ENCODE assay signal across 19 cellular contexts in genomic region chr6:32835167-32835893, GRCh38. TPM values are rescaled to one million over a fixed set of nuclear protein-coding genes. Genes with fewer than 3 reads are reported as not detected.
DNase-seq lines count a peak whose midpoint lies in the region; ATAC-seq and TF ChIP-seq lines count a peak whose summit lies in the region.
"Had no signal": no experiment of that assay in that cellular context is flagged by ENCODE, and none has a peak within 500 bp of the region (broad histone marks: within the 10 kb centered on the region; RNA-seq: fewer than 3 reads in every experiment).

No MANE protein-coding gene starts in this region.

- in situ Hi-C loops in GM13976 (cut with MboI; ENCODE audit: low sequenced_read_pairs, unreplicated experiment): no loop called here

- peak; percentile 4 for DNase-seq in activated CD4-positive, alpha-beta T cell treated with anti-CD3 and anti-CD28 coated beads, Interleukin-2, amount 10 ng/mL, durations not matched to agents 7 days and 5 days
- DNase-seq in activated CD4-positive, alpha-beta T cell treated with anti-CD3 and anti-CD28 coated beads for 48 hours: no peak
- no peak for DNase-seq in activated naive CD8-positive, alpha-beta T cell treated with anti-CD3 and anti-CD28 coated beads for 36 hours
- DNase-seq in osteoblast (ENCODE audit: insufficient read length, low spot score, missing footprints) (peak; percentile 53), GM13976 (ENCODE audit: low spot score) (no peak)
- DNase-seq in activated effector memory CD4-positive, alpha-beta T cell treated with anti-CD3 and anti-CD28 coated beads, Interleukin-2, amount 50 U/mL, for 16 hours: no peak
- DNase-seq: amniotic stem cell; left ventricle myocardium inferior; MM.1S; NCI-H146; NCI-H524 treated with DMSO at 0.1 percent for 48 hours; stimulated activated CD4-positive, alpha-beta T cell treated with anti-CD3 and anti-CD28 coated beads, Interleukin-4, amount 100 ng/mL, for 24 hours had no signal

- peaks cover 9% of the 10 kb centered on the region for H3K4me1 ChIP-seq in osteoblast (ENCODE audit: insufficient read depth, low read length)

- CTCF ChIA-PET in activated CD4-positive, alpha-beta T cell treated with anti-CD3 and anti-CD28 coated beads, Interleukin-2, amount 10 ng/mL, durations not matched to agents 7 days and 5 days (lab: Charles Lee): interaction anchor here (0.8 to 2.0 kb wide), 5 partner anchors 16 to 118 kb away, joined by 4 to 5 read pairs (median 4); partner anchors contain the start of gene HLA-DMA

- H3K9me3 Mint-ChIP-seq in activated CD4-positive, alpha-beta T cell treated with anti-CD3 and anti-CD28 coated beads, Interleukin-2, amount 10 ng/mL, durations not matched to agents 7 days and 5 days: no peaks in the 10 kb centered on the region
- H3K9me3 Mint-ChIP-seq in IgD-negative memory B cell: no peaks in the 10 kb centered on the region
- H3K9me3 Mint-ChIP-seq in activated naive CD8-positive, alpha-beta T cell treated with anti-CD3 and anti-CD28 coated beads for 36 hours: no peaks in the 10 kb centered on the region

- no peaks in the 10 kb centered on the region for H4K20me1 ChIP-seq in osteoblast (ENCODE audit: insufficient read depth, low read length)

- no peaks in the 10 kb centered on the region for H3K9me3 ChIP-seq in osteoblast (ENCODE audit: low read depth, low read length)
- H3K9me3 ChIP-seq: A549, left ventricle myocardium inferior had no signal

- H3K4me1 Mint-ChIP-seq in activated CD4-positive, alpha-beta T cell treated with anti-CD3 and anti-CD28 coated beads, Interleukin-2, amount 10 ng/mL, durations not matched to agents 7 days and 5 days: peaks cover 82% of the 10 kb centered on the region
- peaks cover 35 to 45% (median 43%) of the 10 kb centered on the region in 3 donors for H3K4me1 Mint-ChIP-seq in IgD-negative memory B cell
- H3K4me1 Mint-ChIP-seq in activated naive CD8-positive, alpha-beta T cell treated with anti-CD3 and anti-CD28 coated beads for 36 hours: peaks cover 70% of the 10 kb centered on the region

- peak overlapping the region; percentile 89 for H3K4me3 Mint-ChIP-seq in activated CD4-positive, alpha-beta T cell treated with anti-CD3 and anti-CD28 coated beads, Interleukin-2, amount 10 ng/mL, durations not matched to agents 7 days and 5 days
- H3K4me3 Mint-ChIP-seq in IgD-negative memory B cell: peak overlapping the region in 2 of 4 donors; percentile 74 to 95
- H3K4me3 Mint-ChIP-seq in activated naive CD8-positive, alpha-beta T cell treated with anti-CD3 and anti-CD28 coated beads for 36 hours: peak overlapping the region; percentile 83

- TF ChIP-seq CTCF in osteoblast (IDR thresholded peaks at IDR 0.05; ENCODE audit: extremely low read depth, low read depth, low read length) (no peak), GM13976 (IDR thresholded peaks at IDR 0.05; ENCODE audit: borderline replicate concordance, control extremely low read depth, extremely low read depth, insufficient read depth, missing control alignments) (no peak)

- H2AFZ ChIP-seq in osteoblast (ENCODE audit: low read length): no peak overlapping the region

- H3K27ac Mint-ChIP-seq in activated CD4-positive, alpha-beta T cell treated with anti-CD3 and anti-CD28 coated beads, Interleukin-2, amount 10 ng/mL, durations not matched to agents 7 days and 5 days: peak overlapping the region; percentile 34
- peak overlapping the region in 2 of 3 donors; percentile 1 to 15 for H3K27ac Mint-ChIP-seq in IgD-negative memory B cell
- peak overlapping the region; percentile 39 for H3K27ac Mint-ChIP-seq in activated naive CD8-positive, alpha-beta T cell treated with anti-CD3 and anti-CD28 coated beads for 36 hours

- no peak overlapping the region for H3K4me2 ChIP-seq in osteoblast (ENCODE audit: insufficient read depth, low read length)
- H3K4me2 ChIP-seq: A549 had no signal

- peaks cover 5% of the 10 kb centered on the region for H3K79me2 ChIP-seq in osteoblast (ENCODE audit: insufficient read depth, low read length)

- H3K27me3 ChIP-seq in osteoblast (ENCODE audit: insufficient read depth, low read length): no peaks in the 10 kb centered on the region

- no peak overlapping the region for H3K27ac ChIP-seq in osteoblast (ENCODE audit: low read depth, low read length)
- H3K27ac ChIP-seq: A549, left ventricle myocardium inferior, SK-N-MC had no signal

- H3K36me3 Mint-ChIP-seq in activated CD4-positive, alpha-beta T cell treated with anti-CD3 and anti-CD28 coated beads, Interleukin-2, amount 10 ng/mL, durations not matched to agents 7 days and 5 days (ENCODE audit: low read depth): peaks cover 77% of the 10 kb centered on the region
- H3K36me3 Mint-ChIP-seq in IgD-negative memory B cell: peaks cover 6% of the 10 kb centered on the region
- H3K36me3 Mint-ChIP-seq in activated naive CD8-positive, alpha-beta T cell treated with anti-CD3 and anti-CD28 coated beads for 36 hours: peaks cover 82% of the 10 kb centered on the region

- no peaks in the 10 kb centered on the region for H3K27me3 Mint-ChIP-seq in activated CD4-positive, alpha-beta T cell treated with anti-CD3 and anti-CD28 coated beads, Interleukin-2, amount 10 ng/mL, durations not matched to agents 7 days and 5 days
- H3K27me3 Mint-ChIP-seq in IgD-negative memory B cell: no peaks in the 10 kb centered on the region
- no peaks in the 10 kb centered on the region for H3K27me3 Mint-ChIP-seq in activated naive CD8-positive, alpha-beta T cell treated with anti-CD3 and anti-CD28 coated beads for 36 hours

- H3K4me3 ChIP-seq in osteoblast (ENCODE audit: insufficient read depth, low read length): no peak overlapping the region
- H3K4me3 ChIP-seq: A549, left ventricle myocardium inferior, SK-N-MC had no signal

- peaks cover 22% of the 10 kb centered on the region for H3K36me3 ChIP-seq in osteoblast (ENCODE audit: insufficient read depth, low read length)

- POLR2A ChIA-PET in activated CD4-positive, alpha-beta T cell treated with anti-CD3 and anti-CD28 coated beads, Interleukin-2, amount 10 ng/mL, durations not matched to agents 7 days and 5 days (lab: Charles Lee): interaction anchor here (1.5 kb wide), 1 partner anchor 137 kb away, joined by 4 read pairs; no protein-coding TSS in a partner anchor

- no peak for ATAC-seq in HG03095 (IDR thresholded peaks at IDR 0.05; ENCODE audit: unreplicated experiment)
- ATAC-seq: A549; activated CD4-positive, CD25-positive, alpha-beta regulatory T cell treated with anti-CD3 and anti-CD28 coated beads, Interleukin-2, amount 50 U/mL, for 24 hours had no signal

RNA-seq across cellular contexts. Expression of gene TAP2, which starts 3.2 kb away (rescaled TPM):
- 100 to 1,000 TPM; 332 to 337 TPM for total RNA-seq in activated CD4-positive, alpha-beta T cell treated with anti-CD3 and anti-CD28 coated beads, Interleukin-2, amount 10 ng/mL, durations not matched to agents 7 days and 5 days
- 26.8 TPM for polyA plus RNA-seq in IgD-negative memory B cell
- 100 to 1,000 TPM; 216 to 226 TPM for total RNA-seq in activated naive CD8-positive, alpha-beta T cell treated with anti-CD3 and anti-CD28 coated beads for 36 hours
- 12.4 and 20.6 TPM in 2 replicates for total RNA-seq in osteoblast

RNA-seq across cellular contexts. Expression of gene PSMB8, which starts 8.5 kb away (rescaled TPM):
- total RNA-seq in activated CD4-positive, alpha-beta T cell treated with anti-CD3 and anti-CD28 coated beads, Interleukin-2, amount 10 ng/mL, durations not matched to agents 7 days and 5 days: 100 to 1,000 TPM; 307 to 379 TPM
- 366 TPM for polyA plus RNA-seq in IgD-negative memory B cell
- 100 to 1,000 TPM; 385 to 393 TPM for total RNA-seq in activated naive CD8-positive, alpha-beta T cell treated with anti-CD3 and anti-CD28 coated beads for 36 hours
- 67.3 and 83.4 TPM in 2 replicates for total RNA-seq in osteoblast

RNA-seq across cellular contexts. Expression of gene TAP1, which starts 18.2 kb away (rescaled TPM):
- total RNA-seq in activated CD4-positive, alpha-beta T cell treated with anti-CD3 and anti-CD28 coated beads, Interleukin-2, amount 10 ng/mL, durations not matched to agents 7 days and 5 days: 100 to 1,000 TPM; 396 to 441 TPM
- 219 TPM for polyA plus RNA-seq in IgD-negative memory B cell
- total RNA-seq in activated naive CD8-positive, alpha-beta T cell treated with anti-CD3 and anti-CD28 coated beads for 36 hours: 100 to 1,000 TPM; 337 to 356 TPM
- 42.3 and 43.6 TPM in 2 replicates for total RNA-seq in osteoblast

RNA-seq across cellular contexts. Expression of gene HLA-DOB, which starts 18.5 kb away (rescaled TPM):
- total RNA-seq in activated CD4-positive, alpha-beta T cell treated with anti-CD3 and anti-CD28 coated beads, Interleukin-2, amount 10 ng/mL, durations not matched to agents 7 days and 5 days: 1 to 10 TPM; 2.4 to 2.9 TPM
- polyA plus RNA-seq in IgD-negative memory B cell: 368 TPM
- total RNA-seq in activated naive CD8-positive, alpha-beta T cell treated with anti-CD3 and anti-CD28 coated beads for 36 hours: 1 to 10 TPM; 1.9 to 2.1 TPM
- 0.36 TPM in 1 of 2 replicates, not detected in the other for total RNA-seq in osteoblast
- total RNA-seq: left ventricle myocardium inferior, renal cortical epithelial cell, RPMI7951 had no signal

RNA-seq across cellular contexts. Expression of gene PSMB9, which starts 18.7 kb away (rescaled TPM):
- total RNA-seq in activated CD4-positive, alpha-beta T cell treated with anti-CD3 and anti-CD28 coated beads, Interleukin-2, amount 10 ng/mL, durations not matched to agents 7 days and 5 days: 100 to 1,000 TPM; 329 to 391 TPM
- 695 TPM for polyA plus RNA-seq in IgD-negative memory B cell
- total RNA-seq in activated naive CD8-positive, alpha-beta T cell treated with anti-CD3 and anti-CD28 coated beads for 36 hours: 100 to 1,000 TPM; 315 to 316 TPM
- 20.3 and 29.8 TPM in 2 replicates for total RNA-seq in osteoblast

Comparison
In these comparisons a context has a peak if more than half of its experiments do, and no peak if none do; other contexts are left out.
1. DNase-seq: peak in activated CD4-positive, alpha-beta T cell treated with anti-CD3 and anti-CD28 coated beads, Interleukin-2, amount 10 ng/mL, durations not matched to agents 7 days and 5 days (single experiment) and osteoblast (single experiment); none in activated CD4-positive, alpha-beta T cell treated with anti-CD3 and anti-CD28 coated beads for 48 hours (single experiment), activated naive CD8-positive, alpha-beta T cell treated with anti-CD3 and anti-CD28 coated beads for 36 hours (single experiment), GM13976 (single experiment) and activated effector memory CD4-positive, alpha-beta T cell treated with anti-CD3 and anti-CD28 coated beads, Interleukin-2, amount 50 U/mL, for 16 hours (single experiment).
2. RNA of gene TAP2, which starts 3.2 kb away (total RNA-seq): 332 to 337 TPM in activated CD4-positive, alpha-beta T cell treated with anti-CD3 and anti-CD28 coated beads, Interleukin-2, amount 10 ng/mL, durations not matched to agents 7 days and 5 days and 216 to 226 TPM in activated naive CD8-positive, alpha-beta T cell treated with anti-CD3 and anti-CD28 coated beads for 36 hours; 12.4 to 20.6 TPM in osteoblast; every median in the first group is over 10 times any median in the second.
3. Peak in every context shown above with its lines, with median percentiles within 50 percentile points of each other: H3K27ac Mint-ChIP-seq.